24 cellular contexts compared by ENCODE assay signal in the genomic region with DNA sequence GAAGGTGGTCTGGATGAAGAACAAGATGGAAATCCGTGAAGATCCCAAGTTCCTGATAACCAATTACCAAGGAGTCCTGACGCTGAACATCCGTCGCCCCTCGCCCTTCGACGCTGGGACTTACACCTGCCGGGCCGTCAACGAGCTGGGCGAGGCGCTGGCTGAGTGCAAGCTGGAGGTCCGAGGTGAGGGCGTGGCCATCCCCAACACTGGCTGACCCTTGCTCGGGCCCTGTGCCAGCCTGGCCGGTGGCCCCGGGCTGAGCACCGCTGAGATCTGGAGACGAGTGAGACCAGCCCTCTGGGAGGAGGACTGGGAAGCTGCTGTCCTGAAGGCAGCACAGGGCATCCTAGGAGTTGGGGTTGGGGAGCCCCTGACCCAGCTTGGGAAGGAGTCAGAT. TPM values are rescaled to one million over a fixed set of nuclear protein-coding genes. Genes with fewer than 3 reads are reported as not detected.
"Had no signal": no experiment of that assay in that cellular context is flagged by ENCODE, and none has a peak within 500 bp of the region (broad histone marks: within the 10 kb centered on the region; RNA-seq: fewer than 3 reads in every experiment).

No MANE protein-coding gene starts in this region.

- H3K36me3 Mint-ChIP-seq: naive thymus-derived CD4-positive, alpha-beta T cell; type B pancreatic cell had no signal

- FAIRE-seq: pancreas, urothelium cell line had no signal

- DNase-seq: colonic mucosa; effector CD4-positive, alpha-beta T cell; foreskin melanocyte; head of caudate nucleus; hippocampal formation; kidney glomerular epithelial cell; naive thymus-derived CD4-positive, alpha-beta T cell; occipital lobe; pancreas; retina; sigmoid colon; stimulated activated CD4-positive, alpha-beta T cell treated with anti-CD3 and anti-CD28 coated beads, Interleukin-2, amount 100 ng/mL, for 48 hours; stimulated activated naive CD4-positive, alpha-beta T cell treated with Interleukin-2 at 50 U/mL for 16 hours; thyroid gland had no signal

- H3K27ac ChIP-seq: colonic mucosa, pancreas, sigmoid colon, thyroid gland had no signal

- ATAC-seq: naive thymus-derived CD4-positive, alpha-beta T cell; pancreas had no signal

- H3K4me1 ChIP-seq: colonic mucosa, pancreas, sigmoid colon had no signal

- H3K9me3 ChIP-seq: colonic mucosa, pancreas, sigmoid colon, thyroid gland had no signal

- H3K27me3 ChIP-seq: colonic mucosa, pancreas, thyroid gland had no signal

- H3K4me3 Mint-ChIP-seq: naive thymus-derived CD4-positive, alpha-beta T cell; type B pancreatic cell had no signal

- H3K36me3 ChIP-seq: colonic mucosa, pancreas, sigmoid colon, thyroid gland had no signal

- H3K27me3 Mint-ChIP-seq: progenitor cell of endocrine pancreas, type B pancreatic cell had no signal

- H3K27ac Mint-ChIP-seq: naive thymus-derived CD4-positive, alpha-beta T cell; type B pancreatic cell had no signal

- H3K9me3 Mint-ChIP-seq: type B pancreatic cell had no signal

- H3K4me3 ChIP-seq: colonic mucosa, pancreas, sigmoid colon, smooth muscle cell, thyroid gland had no signal

RNA-seq across cellular contexts. Expression of gene MYBPC2, which starts 31.7 kb away (rescaled TPM):
- total RNA-seq: colonic mucosa, lung microvascular endothelial cell, mesenteric fat pad, occipital lobe, sigmoid colon, smooth muscle cell had no signal
- polyA plus RNA-seq: liver; naive thymus-derived CD4-positive, alpha-beta T cell; neural cell; smooth muscle cell had no signal

RNA-seq across cellular contexts. Expression of gene SPIB, which starts 45.6 kb away (rescaled TPM):
- total RNA-seq: cerebellum, dermis microvascular lymphatic vessel endothelial cell, lung microvascular endothelial cell, mesenteric fat pad, occipital lobe, smooth muscle cell, thyroid gland had no signal
- polyA plus RNA-seq: neural cell, smooth muscle cell had no signal
